ENCODE assay signal across 16 cellular contexts in genomic region chr10:101967119-101967518, GRCh38.
"Had no signal": no experiment of that assay in that cellular context is flagged by ENCODE, and none has a peak within 500 bp of the region (broad histone marks: within the 10 kb centered on the region; RNA-seq: fewer than 3 reads in every experiment).

No MANE protein-coding gene starts in this region.

- DNase-seq: activated effector memory CD4-positive, alpha-beta T cell treated with anti-CD3 and anti-CD28 coated beads, Interleukin-2, amount 50 U/mL, for 16 hours; activated T-cell treated with anti-CD3 and anti-CD28 coated beads, Interleukin-2, amount 50 U/mL, for 1 hour; amniotic stem cell; body of pancreas; dermis blood vessel endothelial cell; erythroblast; hypothalamus; occipital lobe; stimulated activated CD4-positive, alpha-beta T cell treated with anti-CD3 and anti-CD28 coated beads, Interleukin-2, amount 100 ng/mL, for 24 hours; testis; upper lobe of right lung had no signal

- H3K9me3 Mint-ChIP-seq: activated naive CD4-positive, alpha-beta T cell treated with anti-CD3 and anti-CD28 coated beads, Interleukin-2, amount 50 U/mL, for 72 hours; nephron; stimulated activated naive CD8-positive, alpha-beta T cell treated with anti-CD3 and anti-CD28 coated beads, Interleukin-15, Interleukin-2, amounts not matched to agents 100 ng/mL and 50 ng/mL, for 24 hours had no signal

- ATAC-seq: activated naive CD4-positive, alpha-beta T cell treated with anti-CD3 and anti-CD28 coated beads, Interleukin-2, amount 50 U/mL, for 72 hours; body of pancreas; sciatic nerve had no signal

- H3K27ac Mint-ChIP-seq: progenitor cell of endocrine pancreas had no signal

- H3K4me3 Mint-ChIP-seq: nephron; stimulated activated naive CD8-positive, alpha-beta T cell treated with anti-CD3 and anti-CD28 coated beads, Interleukin-15, Interleukin-2, amounts not matched to agents 100 ng/mL and 50 ng/mL, for 24 hours had no signal

- H3K27me3 Mint-ChIP-seq: progenitor cell of endocrine pancreas; stimulated activated naive CD8-positive, alpha-beta T cell treated with anti-CD3 and anti-CD28 coated beads, Interleukin-15, Interleukin-2, amounts not matched to agents 100 ng/mL and 50 ng/mL, for 24 hours had no signal
